In the genomic region with DNA sequence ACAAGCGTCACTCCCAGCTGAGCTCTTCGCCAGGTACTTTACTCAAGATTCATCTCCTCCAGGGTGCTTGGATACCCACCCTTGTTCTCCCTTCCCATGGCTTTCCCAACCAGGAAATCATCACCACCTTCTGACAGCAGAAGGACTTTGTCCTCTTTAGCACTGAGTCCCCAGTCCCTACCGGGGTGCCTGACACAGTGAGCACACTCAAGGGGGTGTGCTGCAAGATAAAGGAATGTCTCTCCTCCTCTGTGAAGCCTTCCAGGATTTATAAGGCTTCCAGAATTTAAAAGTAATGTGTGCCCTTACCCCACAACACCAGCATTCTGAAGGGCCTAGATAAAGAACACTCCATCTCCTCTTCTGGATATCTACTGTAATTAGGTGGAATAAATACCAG, we compare ENCODE assay signal across 1 cellular context.
TF ChIP-seq lines count a peak whose summit lies in the region.

No MANE protein-coding gene starts in this region.

TF ChIP-seq in WTC11, 78 proteins besides CTCF, POLR2A, EP300 and RAD21 (continued from another document):
- no peak for TF ChIP-seq HMGA2 (CRISPR knock-in tag; IDR thresholded peaks at IDR 0.05)
- TF ChIP-seq, protein P1, sequence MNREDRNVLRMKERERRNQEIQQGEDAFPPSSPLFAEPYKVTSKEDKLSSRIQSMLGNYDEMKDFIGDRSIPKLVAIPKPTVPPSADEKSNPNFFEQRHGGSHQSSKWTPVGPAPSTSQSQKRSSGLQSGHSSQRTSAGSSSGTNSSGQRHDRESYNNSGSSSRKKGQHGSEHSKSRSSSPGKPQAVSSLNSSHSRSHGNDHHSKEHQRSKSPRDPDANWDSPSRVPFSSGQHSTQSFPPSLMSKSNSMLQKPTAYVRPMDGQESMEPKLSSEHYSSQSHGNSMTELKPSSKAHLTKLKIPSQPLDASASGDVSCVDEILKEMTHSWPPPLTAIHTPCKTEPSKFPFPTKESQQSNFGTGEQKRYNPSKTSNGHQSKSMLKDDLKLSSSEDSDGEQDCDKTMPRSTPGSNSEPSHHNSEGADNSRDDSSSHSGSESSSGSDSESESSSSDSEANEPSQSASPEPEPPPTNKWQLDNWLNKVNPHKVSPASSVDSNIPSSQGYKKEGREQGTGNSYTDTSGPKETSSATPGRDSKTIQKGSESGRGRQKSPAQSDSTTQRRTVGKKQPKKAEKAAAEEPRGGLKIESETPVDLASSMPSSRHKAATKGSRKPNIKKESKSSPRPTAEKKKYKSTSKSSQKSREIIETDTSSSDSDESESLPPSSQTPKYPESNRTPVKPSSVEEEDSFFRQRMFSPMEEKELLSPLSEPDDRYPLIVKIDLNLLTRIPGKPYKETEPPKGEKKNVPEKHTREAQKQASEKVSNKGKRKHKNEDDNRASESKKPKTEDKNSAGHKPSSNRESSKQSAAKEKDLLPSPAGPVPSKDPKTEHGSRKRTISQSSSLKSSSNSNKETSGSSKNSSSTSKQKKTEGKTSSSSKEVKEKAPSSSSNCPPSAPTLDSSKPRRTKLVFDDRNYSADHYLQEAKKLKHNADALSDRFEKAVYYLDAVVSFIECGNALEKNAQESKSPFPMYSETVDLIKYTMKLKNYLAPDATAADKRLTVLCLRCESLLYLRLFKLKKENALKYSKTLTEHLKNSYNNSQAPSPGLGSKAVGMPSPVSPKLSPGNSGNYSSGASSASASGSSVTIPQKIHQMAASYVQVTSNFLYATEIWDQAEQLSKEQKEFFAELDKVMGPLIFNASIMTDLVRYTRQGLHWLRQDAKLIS (CRISPR knock-in tag; IDR thresholded peaks at IDR 0.05; ENCODE audit: borderline replicate concordance) = no peak
- TF ChIP-seq TCF7 (CRISPR knock-in tag; IDR thresholded peaks at IDR 0.05; ENCODE audit: low read depth) = no peak
- TF ChIP-seq ELF4 (CRISPR knock-in tag; IDR thresholded peaks at IDR 0.05; ENCODE audit: low read depth) = no peak
- TF ChIP-seq ZNF671 (CRISPR knock-in tag; IDR thresholded peaks at IDR 0.05) = no peak
- TF ChIP-seq, protein P2, sequence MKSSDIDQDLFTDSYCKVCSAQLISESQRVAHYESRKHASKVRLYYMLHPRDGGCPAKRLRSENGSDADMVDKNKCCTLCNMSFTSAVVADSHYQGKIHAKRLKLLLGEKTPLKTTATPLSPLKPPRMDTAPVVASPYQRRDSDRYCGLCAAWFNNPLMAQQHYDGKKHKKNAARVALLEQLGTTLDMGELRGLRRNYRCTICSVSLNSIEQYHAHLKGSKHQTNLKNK (CRISPR knock-in tag; IDR thresholded peaks at IDR 0.05) = no peak
- TF ChIP-seq, protein P3, sequence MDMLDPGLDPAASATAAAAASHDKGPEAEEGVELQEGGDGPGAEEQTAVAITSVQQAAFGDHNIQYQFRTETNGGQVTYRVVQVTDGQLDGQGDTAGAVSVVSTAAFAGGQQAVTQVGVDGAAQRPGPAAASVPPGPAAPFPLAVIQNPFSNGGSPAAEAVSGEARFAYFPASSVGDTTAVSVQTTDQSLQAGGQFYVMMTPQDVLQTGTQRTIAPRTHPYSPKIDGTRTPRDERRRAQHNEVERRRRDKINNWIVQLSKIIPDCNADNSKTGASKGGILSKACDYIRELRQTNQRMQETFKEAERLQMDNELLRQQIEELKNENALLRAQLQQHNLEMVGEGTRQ (CRISPR knock-in tag; IDR thresholded peaks at IDR 0.05) = no peak
- no peak for TF ChIP-seq FOXJ3 (CRISPR knock-in tag; IDR thresholded peaks at IDR 0.05; ENCODE audit: borderline replicate concordance)
- TF ChIP-seq, protein P4, sequence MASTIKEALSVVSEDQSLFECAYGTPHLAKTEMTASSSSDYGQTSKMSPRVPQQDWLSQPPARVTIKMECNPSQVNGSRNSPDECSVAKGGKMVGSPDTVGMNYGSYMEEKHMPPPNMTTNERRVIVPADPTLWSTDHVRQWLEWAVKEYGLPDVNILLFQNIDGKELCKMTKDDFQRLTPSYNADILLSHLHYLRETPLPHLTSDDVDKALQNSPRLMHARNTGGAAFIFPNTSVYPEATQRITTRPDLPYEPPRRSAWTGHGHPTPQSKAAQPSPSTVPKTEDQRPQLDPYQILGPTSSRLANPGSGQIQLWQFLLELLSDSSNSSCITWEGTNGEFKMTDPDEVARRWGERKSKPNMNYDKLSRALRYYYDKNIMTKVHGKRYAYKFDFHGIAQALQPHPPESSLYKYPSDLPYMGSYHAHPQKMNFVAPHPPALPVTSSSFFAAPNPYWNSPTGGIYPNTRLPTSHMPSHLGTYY (CRISPR knock-in tag; IDR thresholded peaks at IDR 0.05) = no peak
- TF ChIP-seq, protein P5, sequence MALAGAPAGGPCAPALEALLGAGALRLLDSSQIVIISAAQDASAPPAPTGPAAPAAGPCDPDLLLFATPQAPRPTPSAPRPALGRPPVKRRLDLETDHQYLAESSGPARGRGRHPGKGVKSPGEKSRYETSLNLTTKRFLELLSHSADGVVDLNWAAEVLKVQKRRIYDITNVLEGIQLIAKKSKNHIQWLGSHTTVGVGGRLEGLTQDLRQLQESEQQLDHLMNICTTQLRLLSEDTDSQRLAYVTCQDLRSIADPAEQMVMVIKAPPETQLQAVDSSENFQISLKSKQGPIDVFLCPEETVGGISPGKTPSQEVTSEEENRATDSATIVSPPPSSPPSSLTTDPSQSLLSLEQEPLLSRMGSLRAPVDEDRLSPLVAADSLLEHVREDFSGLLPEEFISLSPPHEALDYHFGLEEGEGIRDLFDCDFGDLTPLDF (CRISPR knock-in tag; IDR thresholded peaks at IDR 0.05) = no peak
- TF ChIP-seq, protein P6, sequence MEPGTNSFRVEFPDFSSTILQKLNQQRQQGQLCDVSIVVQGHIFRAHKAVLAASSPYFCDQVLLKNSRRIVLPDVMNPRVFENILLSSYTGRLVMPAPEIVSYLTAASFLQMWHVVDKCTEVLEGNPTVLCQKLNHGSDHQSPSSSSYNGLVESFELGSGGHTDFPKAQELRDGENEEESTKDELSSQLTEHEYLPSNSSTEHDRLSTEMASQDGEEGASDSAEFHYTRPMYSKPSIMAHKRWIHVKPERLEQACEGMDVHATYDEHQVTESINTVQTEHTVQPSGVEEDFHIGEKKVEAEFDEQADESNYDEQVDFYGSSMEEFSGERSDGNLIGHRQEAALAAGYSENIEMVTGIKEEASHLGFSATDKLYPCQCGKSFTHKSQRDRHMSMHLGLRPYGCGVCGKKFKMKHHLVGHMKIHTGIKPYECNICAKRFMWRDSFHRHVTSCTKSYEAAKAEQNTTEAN (CRISPR knock-in tag; IDR thresholded peaks at IDR 0.05) = no peak
- no peak for TF ChIP-seq NR2C2 (CRISPR knock-in tag; IDR thresholded peaks at IDR 0.05)
